Comparison of ENCODE assay signal across 7 cellular contexts in genomic region chr9:4792054-4792571, GRCh38. TPM values are rescaled to one million over a fixed set of nuclear protein-coding genes. Genes with fewer than 3 reads are reported as not detected.
DNase-seq lines count a peak whose midpoint lies in the region; ATAC-seq and TF ChIP-seq lines count a peak whose summit lies in the region.

No MANE protein-coding gene starts in this region.

- 6 to 8% methylated on average over 16 to 18 of the region's 23 CpGs for WGBS in esophagus squamous epithelium, 2 donors
- 0 to 1% (median 1%) methylated on average over 23 of the region's 23 CpGs for WGBS in ovary, 3 donors

- peak; percentile 16 for ATAC-seq in GM19025 (IDR thresholded peaks at IDR 0.05; ENCODE audit: low read depth, unreplicated experiment)
- ATAC-seq in HG02884 (IDR thresholded peaks at IDR 0.05; ENCODE audit: unreplicated experiment): peak; percentile 30

- TF ChIP-seq EP300 in ovary (IDR thresholded peaks at IDR 0.05): no peak

- H3K36me3 ChIP-seq in SJCRH30 (no peaks in the 10 kb centered on the region), esophagus squamous epithelium (no peaks in the 10 kb centered on the region), ovary (no peaks in the 10 kb centered on the region)

- TF ChIP-seq CTCF in esophagus squamous epithelium (IDR thresholded peaks at IDR 0.05): no peak
- TF ChIP-seq CTCF in ovary (IDR thresholded peaks at IDR 0.05): no peak

- no peaks in the 10 kb centered on the region for H3K27me3 ChIP-seq in SJCRH30
- no peaks in the 10 kb centered on the region for H3K27me3 ChIP-seq in esophagus squamous epithelium
- H3K27me3 ChIP-seq in ovary: no peaks in the 10 kb centered on the region

- TF ChIP-seq POLR2A in esophagus squamous epithelium (IDR thresholded peaks at IDR 0.05) (peak in 1 of 4 donors; percentile 22), ovary (IDR thresholded peaks at IDR 0.05) (no peak)

- no peaks in the 10 kb centered on the region for H3K9me3 ChIP-seq in SJCRH30 (replicated peaks)
- H3K9me3 ChIP-seq in esophagus squamous epithelium: no peaks in the 10 kb centered on the region
- H3K9me3 ChIP-seq in ovary: no peaks in the 10 kb centered on the region

- DNase-seq in SJCRH30 (peak in 1 of 2 experiments; percentile 7), esophagus squamous epithelium (lab: John Stamatoyannopoulos, UW) (no peak), ovary (no peak), H4 (ENCODE audit: low spot score) (no peak)
- DNase-seq in stimulated activated CD4-positive, alpha-beta T cell treated with anti-CD3 and anti-CD28 coated beads, Interleukin-1b, Interleukin-23, amount 100 ng/mL, for 48 hours: no peak

- H3K27ac ChIP-seq in SJCRH30: peak overlapping the region; percentile 39
- peak overlapping the region in 3 of 4 donors; percentile 49 to 89 (median 86) for H3K27ac ChIP-seq in esophagus squamous epithelium
- H3K27ac ChIP-seq in ovary: peak overlapping the region in 1 of 2 donors; percentile 48

- no peaks in the 10 kb centered on the region for H3K4me1 ChIP-seq in SJCRH30
- peaks cover 9 to 28% (median 10%) of the 10 kb centered on the region in 3 donors for H3K4me1 ChIP-seq in esophagus squamous epithelium
- peaks cover 8% of the 10 kb centered on the region for H3K4me1 ChIP-seq in ovary (ENCODE audit: insufficient read depth)

- intact Hi-C loops in esophagus squamous epithelium (cut with DNase I) (no loop called here), ovary (cut with DNase I) (loop anchor here (5.0 to 10.0 kb wide), 3 partner anchors 40 to 193 kb away; partner anchors contain the start of gene JAK2 (in 4 of the 4))

- H3K4me3 ChIP-seq in SJCRH30 (peak overlapping the region; percentile 91), esophagus squamous epithelium (peak overlapping the region; percentile 74 to 97 (median 88)), ovary (peak overlapping the region; percentile 58)

RNA-seq across cellular contexts. Expression of gene RCL1, which starts 0.6 kb away (rescaled TPM):
- total RNA-seq in SJCRH30 (2014; rRNA removed; shearing (Covaris generic)): 23.9 and 27.0 TPM in 2 replicates
- 10 to 100 TPM; 13.8 to 28.0 (median 16.5) TPM for total RNA-seq in esophagus squamous epithelium
- total RNA-seq in ovary: 10 to 100 TPM; 28.0 to 68.6 (median 32.7) TPM
- 10 to 100 TPM; 19.9 to 20.4 TPM for polyA plus RNA-seq in ovary
- total RNA-seq in H4 (2014; rRNA removed; shearing (Covaris generic)): 7.9 and 10.6 TPM in 2 replicates

RNA-seq across cellular contexts. Expression of gene AK3, which starts 51.1 kb away (rescaled TPM):
- 41.0 and 42.2 TPM in 2 replicates for total RNA-seq in SJCRH30 (2014; rRNA removed; shearing (Covaris generic))
- 100 to 1,000 TPM in 1 of 4 donors, 10 to 100 TPM in 3; 47.8 to 104 (median 81.2) TPM for total RNA-seq in esophagus squamous epithelium
- 10 to 100 TPM; 54.8 to 69.4 (median 59.5) TPM for total RNA-seq in ovary
- polyA plus RNA-seq in ovary: 10 to 100 TPM; 49.8 to 88.7 TPM
- 20.7 and 27.7 TPM in 2 replicates for total RNA-seq in H4 (2014; rRNA removed; shearing (Covaris generic))
